9 cellular contexts compared by ENCODE assay signal in the genomic region with DNA sequence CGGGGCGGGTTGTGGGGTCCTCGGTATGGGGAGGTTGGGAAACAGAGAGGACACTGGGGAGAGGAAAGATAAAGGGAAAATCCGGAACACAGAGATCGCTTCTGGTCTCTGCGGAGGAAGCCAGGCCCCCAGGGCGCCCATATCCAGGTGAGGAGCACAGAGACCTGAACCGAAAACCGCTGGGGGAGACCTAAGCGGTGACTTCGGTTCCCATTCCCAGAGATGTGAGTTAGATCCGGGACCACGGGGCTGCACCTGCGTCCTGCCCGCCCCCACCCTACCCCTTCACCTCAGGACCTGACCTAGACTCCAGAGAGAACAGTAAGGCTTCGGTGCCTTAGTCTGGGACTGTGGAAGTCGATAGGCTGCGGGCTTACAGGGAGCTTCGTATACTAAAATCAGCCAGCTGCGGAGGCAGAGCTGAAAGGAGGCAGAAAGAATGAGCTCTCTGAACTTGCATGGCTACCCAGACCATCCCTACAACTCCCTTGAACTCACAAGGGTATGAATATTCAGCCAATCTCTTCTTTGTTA. TPM values are rescaled to one million over a fixed set of nuclear protein-coding genes. Genes with fewer than 3 reads are reported as not detected.
DNase-seq lines count a peak whose midpoint lies in the region; ATAC-seq and TF ChIP-seq lines count a peak whose summit lies in the region.
"Had no signal": no experiment of that assay in that cellular context is flagged by ENCODE, and none has a peak within 500 bp of the region (broad histone marks: within the 10 kb centered on the region; RNA-seq: fewer than 3 reads in every experiment).

No MANE protein-coding gene starts in this region.

- peaks cover 52% of the 10 kb centered on the region for H3K4me1 Mint-ChIP-seq in nephron progenitor cell

- peaks cover 7% of the 10 kb centered on the region for H3K9me3 Mint-ChIP-seq in nephron progenitor cell

- peak overlapping the region; percentile 97 for H3K27ac ChIP-seq in BLaER1
- peak overlapping the region; percentile 83 for H3K27ac ChIP-seq in RWPE2 (ENCODE audit: poor library complexity, severe bottlenecking)

- H3K27me3 ChIP-seq in BLaER1 (no peaks in the 10 kb centered on the region), RWPE2 (ENCODE audit: insufficient read depth, poor library complexity, severe bottlenecking) (no peaks in the 10 kb centered on the region)

- H3K4me3 ChIP-seq in BLaER1, result peak overlapping the region; percentile 82
- peak overlapping the region; percentile 99 for H3K4me3 ChIP-seq in RWPE2 (ENCODE audit: severe bottlenecking)
- peak overlapping the region; percentile 84 for H3K4me3 ChIP-seq in epithelial cell of proximal tubule (ENCODE audit: low read depth, low read length)

- DNase-seq in RWPE2 (ENCODE audit: low spot score), result no peak
- DNase-seq in epithelial cell of proximal tubule (ENCODE audit: low read depth), result no peak
- DNase-seq in nephron progenitor cell, result no peak
- no peak for DNase-seq in kidney tubule cell (ENCODE audit: low spot score)
- DNase-seq in kidney glomerular epithelial cell (lab: John Stamatoyannopoulos, UW), result no peak

- H3K36me3 Mint-ChIP-seq in nephron progenitor cell (ENCODE audit: low read depth), result peaks cover 34% of the 10 kb centered on the region

- peaks cover 5% of the 10 kb centered on the region for H3K27me3 Mint-ChIP-seq in nephron progenitor cell (ENCODE audit: low read depth, poor library complexity)

- peak overlapping the region; percentile 99 for H3K27ac Mint-ChIP-seq in nephron progenitor cell

- H3K4me2 ChIP-seq in BLaER1, result peak overlapping the region; percentile 82

- H3K9ac ChIP-seq in BLaER1, result peak overlapping the region; percentile 96

- TF ChIP-seq CTCF in RWPE2 (IDR thresholded peaks at IDR 0.05; ENCODE audit: poor library complexity, severe bottlenecking), result no peak
- no peak for TF ChIP-seq CTCF in epithelial cell of proximal tubule (conservative IDR thresholded peaks at IDR 0.05; ENCODE audit: low read depth, low read length)
- TF ChIP-seq CTCF in nephron progenitor cell (IDR thresholded peaks at IDR 0.05), result no peak

- no peaks in the 10 kb centered on the region for H3K9me3 ChIP-seq in BLaER1
- no peaks in the 10 kb centered on the region for H3K9me3 ChIP-seq in RWPE2 (ENCODE audit: severe bottlenecking)

- peaks cover 44% of the 10 kb centered on the region for H4K20me1 ChIP-seq in BLaER1

- ATAC-seq in GM19023 (IDR thresholded peaks at IDR 0.05; ENCODE audit: unreplicated experiment) (peak; percentile 16), HG03342 (IDR thresholded peaks at IDR 0.05; ENCODE audit: unreplicated experiment) (peak; percentile 7), RWPE2 (ENCODE audit: low read depth) (peak; percentile 43)

- H3K4me3 Mint-ChIP-seq in nephron progenitor cell, result peak overlapping the region; percentile 99

- H3K36me3 ChIP-seq in BLaER1 (no peaks in the 10 kb centered on the region), RWPE2 (ENCODE audit: low read depth) (peaks cover 12% of the 10 kb centered on the region)

- peaks cover 44% of the 10 kb centered on the region for H3K4me1 ChIP-seq in BLaER1
- peaks cover 18% of the 10 kb centered on the region for H3K4me1 ChIP-seq in RWPE2 (ENCODE audit: insufficient read depth, poor library complexity, severe bottlenecking)

RNA-seq across cellular contexts. Expression of a gene that starts 0.5 kb away (rescaled TPM):
- total RNA-seq in epithelial cell of proximal tubule, result 4.0 and 6.6 TPM in 2 replicates

RNA-seq across cellular contexts. Expression of a gene that starts 50.5 kb away (rescaled TPM):
- not detected in 2 replicates for total RNA-seq in epithelial cell of proximal tubule
- total RNA-seq: SK-MEL-5 had no signal
